Comparison of ENCODE assay signal across 17 cellular contexts in genomic region chr1:239995281-239995680, GRCh38.
DNase-seq lines count a peak whose midpoint lies in the region; ATAC-seq and TF ChIP-seq lines count a peak whose summit lies in the region.
"Had no signal": no experiment of that assay in that cellular context is flagged by ENCODE, and none has a peak within 500 bp of the region (broad histone marks: within the 10 kb centered on the region; RNA-seq: fewer than 3 reads in every experiment).

No MANE protein-coding gene starts in this region.

- H3K27me3 ChIP-seq in esophagus muscularis mucosa (peaks cover 8 to 59% (median 30%) of the 10 kb centered on the region in 4 donors), sigmoid colon (peaks cover 17 to 45% (median 31%) of the 10 kb centered on the region in 3 donors)
- H3K27me3 ChIP-seq: BLaER1 had no signal

- H3K4me3 ChIP-seq in esophagus muscularis mucosa: no peak overlapping the region
- no peak overlapping the region for H3K4me3 ChIP-seq in sigmoid colon
- H3K4me3 ChIP-seq: BLaER1, GM23248 had no signal

- no peaks in the 10 kb centered on the region for H3K9me3 ChIP-seq in esophagus muscularis mucosa
- no peaks in the 10 kb centered on the region for H3K9me3 ChIP-seq in sigmoid colon
- H3K9me3 ChIP-seq: Caco-2 had no signal

- H3K4me1 ChIP-seq in esophagus muscularis mucosa (peaks cover 6 to 12% (median 10%) of the 10 kb centered on the region in 4 donors), sigmoid colon (peaks cover 0 to 11% (median 9%) of the 10 kb centered on the region in 4 donors)
- H3K4me1 ChIP-seq: BLaER1, Caco-2 had no signal

- no peak for TF ChIP-seq POLR2A in esophagus muscularis mucosa (IDR thresholded peaks at IDR 0.05; ENCODE audit: low read depth)
- no peak for TF ChIP-seq POLR2A in sigmoid colon (IDR thresholded peaks at IDR 0.05)

- no peak for ATAC-seq in GM18907 (IDR thresholded peaks at IDR 0.05; ENCODE audit: unreplicated experiment)
- ATAC-seq: CD8-positive, alpha-beta T cell had no signal

- TF ChIP-seq CTCF in esophagus muscularis mucosa (IDR thresholded peaks at IDR 0.05): no peak
- no peak for TF ChIP-seq CTCF in sigmoid colon (IDR thresholded peaks at IDR 0.05)

- H3K27ac ChIP-seq in esophagus muscularis mucosa (replicated peaks in 1 of 4) (no peak overlapping the region), sigmoid colon (no peak overlapping the region)
- H3K27ac ChIP-seq: 22Rv1, BLaER1, C4-2B, GM23248 had no signal

- DNase-seq in D341Med (ENCODE audit: low spot score): peak; percentile 60
- DNase-seq in NCI-H82 treated with DMSO at 0.1 percent for 48 hours (lab: John Stamatoyannopoulos, UW; ENCODE audit: unreplicated experiment): peak; percentile 96
- DNase-seq in esophagus muscularis mucosa (ENCODE audit: extremely low spot score): peak; percentile 68
- DNase-seq in sigmoid colon: no peak
- no peak for DNase-seq in NCI-H1436 (lab: John Stamatoyannopoulos, UW)
- DNase-seq: Caco-2; CD4-positive, CD25-positive, alpha-beta regulatory T cell; CD8-positive, alpha-beta T cell; DMS153; DND-41; GM23248; H7; HCEC 1CT had no signal

- intact Hi-C loops in esophagus muscularis mucosa (cut with DNase I) (no loop called here), sigmoid colon (cut with DNase I) (no loop called here)

- TF ChIP-seq EP300 in esophagus muscularis mucosa (IDR thresholded peaks at IDR 0.05): no peak
- no peak for TF ChIP-seq EP300 in sigmoid colon (IDR thresholded peaks at IDR 0.05)

- 94% methylated on average over 3 of the region's 3 CpGs for WGBS in esophagus muscularis mucosa
- WGBS in sigmoid colon, 2 donors: 88% methylated on average over 3 of the region's 3 CpGs

- H3K36me3 ChIP-seq in esophagus muscularis mucosa: no peaks in the 10 kb centered on the region
- H3K36me3 ChIP-seq in sigmoid colon: no peaks in the 10 kb centered on the region
- H3K36me3 ChIP-seq: BLaER1 had no signal

Comparison
In these comparisons a context has a peak if more than half of its experiments do, and no peak if none do; other contexts are left out.
1. DNase-seq: peak in D341Med (single experiment), NCI-H82 treated with DMSO at 0.1 percent for 48 hours (single experiment) and esophagus muscularis mucosa (single experiment); none in sigmoid colon (single experiment) and NCI-H1436 (single experiment).